In genomic region chr14:22434030-22434429, GRCh38 we compare ENCODE assay signal across 21 cellular contexts.
DNase-seq lines count a peak whose midpoint lies in the region; ATAC-seq and TF ChIP-seq lines count a peak whose summit lies in the region.
"Had no signal": no experiment of that assay in that cellular context is flagged by ENCODE, and none has a peak within 500 bp of the region (broad histone marks: within the 10 kb centered on the region; RNA-seq: fewer than 3 reads in every experiment).

No MANE protein-coding gene starts in this region.

- no peaks in the 10 kb centered on the region for H3K27me3 ChIP-seq in HL-60 (ENCODE audit: insufficient read depth, poor library complexity, severe bottlenecking)
- H3K27me3 ChIP-seq: heart left ventricle, ovary, right lobe of liver, vagina had no signal

- H3K4me3 ChIP-seq in HL-60 (replicated peaks; ENCODE audit: insufficient read depth, low read length) (no peak overlapping the region), fibroblast of pulmonary artery (replicated peaks; ENCODE audit: low read depth, low read length) (no peak overlapping the region)
- H3K4me3 ChIP-seq: heart left ventricle, ovary, right lobe of liver, vagina had no signal

- DNase-seq in HL-60 (ENCODE audit: low read depth in 1 of 2, low spot score in 1 of 2) (peak in 1 of 2 experiments; percentile 55), RPMI8226 (peak; percentile 7), fibroblast of pulmonary artery (ENCODE audit: low read depth) (no peak), T1000 (lab: John Stamatoyannopoulos, UW) (no peak), posterior cingulate gyrus (no peak), NCI-H345 (lab: John Stamatoyannopoulos, UW) (no peak)
- DNase-seq: activated CD4-positive, alpha-beta T cell treated with anti-CD3 and anti-CD28 coated beads, Interleukin-2, amount 10 ng/mL, durations not matched to agents 7 days and 5 days; activated CD8-positive, alpha-beta memory T cell treated with anti-CD3 and anti-CD28 coated beads, Interleukin-2, amount 50 U/mL, for 48 hours; activated naive CD4-positive, alpha-beta T cell; effector memory CD4-positive, alpha-beta T cell; heart left ventricle; NCI-H1105; NCI-H2107; NCI-H524 treated with DMSO at 0.1 percent for 48 hours; ovary; PC-3; right lobe of liver had no signal

- TF ChIP-seq CTCF in 22Rv1 (IDR thresholded peaks at IDR 0.05) (peak; percentile 24; the same call in 1 of the 2 replicates), HL-60 (IDR thresholded peaks at IDR 0.05; ENCODE audit: insufficient read depth, low read length) (peak; percentile 4), fibroblast of pulmonary artery (IDR thresholded peaks at IDR 0.05; ENCODE audit: low read length, missing control alignments) (peak; percentile 27)

- H3K27ac ChIP-seq in 22Rv1 (no peak overlapping the region), HL-60 (replicated peaks) (peak overlapping the region; percentile 52)
- H3K27ac ChIP-seq: ovary, right lobe of liver, vagina had no signal

- intact Hi-C loops in posterior cingulate gyrus (cut with DNase I), result no loop called here

- ATAC-seq in HG02588 (IDR thresholded peaks at IDR 0.05; ENCODE audit: unreplicated experiment), result no peak
- ATAC-seq: heart left ventricle; PC-3; stimulated activated effector memory CD8-positive, alpha-beta T cell treated with anti-CD3 and anti-CD28 coated beads, Interleukin-12 subunit alpha, Interleukin-12 subunit beta, amount 100 ng/mL, for 72 hours had no signal
